32 cellular contexts compared by ENCODE assay signal in the genomic region with DNA sequence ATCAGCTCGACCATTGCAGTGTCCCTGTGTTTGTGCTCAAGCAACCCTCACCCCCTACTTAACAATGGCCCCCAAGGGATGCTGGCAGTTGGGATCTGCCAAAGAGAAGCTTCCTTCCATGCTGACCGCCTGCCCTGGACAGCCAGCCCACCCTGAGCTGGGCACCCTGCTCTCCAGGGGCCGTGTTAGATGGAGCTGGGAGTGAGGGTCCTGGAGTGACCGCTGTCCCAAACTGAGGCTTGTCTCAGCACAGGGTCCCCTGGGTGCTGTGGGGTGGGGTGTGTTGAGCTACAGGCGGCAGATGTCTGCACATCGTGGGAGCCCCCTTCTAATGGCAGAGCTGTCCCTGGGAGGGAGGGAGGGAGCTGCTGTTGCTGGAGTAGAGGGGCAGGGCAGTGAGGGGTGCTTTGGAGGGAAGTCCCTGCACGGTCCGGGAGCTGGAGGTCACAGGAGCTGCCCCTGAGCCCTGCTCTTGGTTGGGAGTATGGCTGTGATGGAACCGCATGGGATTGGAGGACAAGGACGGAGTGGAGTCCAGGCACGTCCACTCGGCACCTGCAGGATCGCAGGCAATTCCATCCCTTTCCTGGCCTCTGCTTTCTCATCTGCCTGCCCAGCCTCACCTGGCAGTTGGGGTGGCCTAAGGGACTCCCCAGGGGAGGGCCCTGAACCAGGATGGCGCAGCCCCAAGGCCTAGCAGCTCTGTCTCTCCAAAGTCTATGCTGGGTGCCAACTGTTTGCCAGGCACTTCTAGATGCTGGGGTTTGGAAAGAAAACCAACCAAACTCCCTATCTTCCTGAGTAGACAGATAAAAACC.
"Had no signal": no experiment of that assay in that cellular context is flagged by ENCODE, and none has a peak within 500 bp of the region (broad histone marks: within the 10 kb centered on the region; RNA-seq: fewer than 3 reads in every experiment).

No MANE protein-coding gene starts in this region.

- ATAC-seq: activated CD8-positive, alpha-beta memory T cell treated with anti-CD3 and anti-CD28 coated beads, Interleukin-2, amount 10 ng/mL, durations not matched to agents 7 days and 5 days; activated CD8-positive, alpha-beta T cell treated with anti-CD3 and anti-CD28 coated beads, Interleukin-2, amount 10 ng/mL, durations not matched to agents 7 days and 5 days; activated T-cell treated with anti-CD3 and anti-CD28 coated beads, Interleukin-2, amount 50 U/mL, for 72 hours; foreskin keratinocyte; left lobe of liver; SK-N-SH treated with all-trans-retinoic acid at 6 μM for 48 hours; stimulated activated naive CD8-positive, alpha-beta T cell treated with anti-CD3 and anti-CD28 coated beads, Interleukin-15, Interleukin-2, amounts not matched to agents 100 U/mL and 50 U/mL, for 24 hours; T-helper 17 cell had no signal

- H3K4me1 ChIP-seq: esophagus muscularis mucosa, heart left ventricle, parathyroid adenoma, right atrium auricular region, testis, transverse colon, uterus had no signal

- H3K36me3 Mint-ChIP-seq: activated CD8-positive, alpha-beta memory T cell treated with anti-CD3 and anti-CD28 coated beads, Interleukin-2, amount 10 ng/mL, durations not matched to agents 7 days and 5 days; activated naive CD8-positive, alpha-beta T cell treated with anti-CD3 and anti-CD28 coated beads for 36 hours; immature natural killer cell had no signal

- H3K27me3 Mint-ChIP-seq: activated naive CD8-positive, alpha-beta T cell treated with anti-CD3 and anti-CD28 coated beads for 36 hours; T-helper 17 cell had no signal

- H3K4me3 Mint-ChIP-seq: activated CD8-positive, alpha-beta memory T cell treated with anti-CD3 and anti-CD28 coated beads, Interleukin-2, amount 10 ng/mL, durations not matched to agents 7 days and 5 days; activated CD8-positive, alpha-beta T cell treated with anti-CD3 and anti-CD28 coated beads, Interleukin-2, amount 10 ng/mL, durations not matched to agents 7 days and 5 days; activated naive CD4-positive, alpha-beta T cell treated with anti-CD3 and anti-CD28 coated beads for 36 hours; activated naive CD8-positive, alpha-beta T cell treated with anti-CD3 and anti-CD28 coated beads for 36 hours; activated T-cell treated with anti-CD3 and anti-CD28 coated beads, Interleukin-2, amount 50 U/mL, for 72 hours; immature natural killer cell; neural crest cell; T-helper 17 cell had no signal

- DNase-seq: activated CD4-positive, alpha-beta T cell treated with anti-CD3 and anti-CD28 coated beads for 1 hour; activated CD4-positive, alpha-beta T cell treated with anti-CD3 and anti-CD28 coated beads, Interleukin-2, amount 50 U/mL, for 1 hour; activated CD8-positive, alpha-beta memory T cell treated with anti-CD3 and anti-CD28 coated beads, Interleukin-2, amount 10 ng/mL, durations not matched to agents 7 days and 5 days; activated CD8-positive, alpha-beta T cell treated with anti-CD3 and anti-CD28 coated beads, Interleukin-2, amount 10 ng/mL, durations not matched to agents 7 days and 5 days; activated naive CD4-positive, alpha-beta T cell treated with anti-CD3 and anti-CD28 coated beads for 36 hours; activated naive CD8-positive, alpha-beta T cell treated with anti-CD3 and anti-CD28 coated beads for 36 hours; activated T-cell treated with anti-CD3 and anti-CD28 coated beads, Interleukin-2, amount 50 U/mL, for 72 hours; amniotic stem cell; brain microvascular endothelial cell; caudate nucleus; foreskin keratinocyte; heart left ventricle; hypothalamus; immature natural killer cell; kidney glomerular epithelial cell; mesendoderm; occipital lobe; stimulated activated CD4-positive, alpha-beta T cell treated with anti-CD3 and anti-CD28 coated beads, Interleukin-4, amount 100 ng/mL, for 1 hour; stimulated activated naive CD8-positive, alpha-beta T cell treated with anti-CD3 and anti-CD28 coated beads, Interleukin-15, Interleukin-2, amounts not matched to agents 100 U/mL and 50 U/mL, for 24 hours; T-helper 17 cell; T1000; testis; transverse colon; uterus; WERI-Rb-1 had no signal

- H3K9me3 ChIP-seq: testis, uterus had no signal

- H3K4me1 Mint-ChIP-seq: activated CD8-positive, alpha-beta memory T cell treated with anti-CD3 and anti-CD28 coated beads, Interleukin-2, amount 10 ng/mL, durations not matched to agents 7 days and 5 days; activated naive CD8-positive, alpha-beta T cell treated with anti-CD3 and anti-CD28 coated beads for 36 hours; immature natural killer cell; neural crest cell; T-helper 17 cell had no signal

- H3K27ac Mint-ChIP-seq: activated CD8-positive, alpha-beta memory T cell treated with anti-CD3 and anti-CD28 coated beads, Interleukin-2, amount 10 ng/mL, durations not matched to agents 7 days and 5 days; activated CD8-positive, alpha-beta T cell treated with anti-CD3 and anti-CD28 coated beads, Interleukin-2, amount 10 ng/mL, durations not matched to agents 7 days and 5 days; activated naive CD4-positive, alpha-beta T cell treated with anti-CD3 and anti-CD28 coated beads for 36 hours; activated naive CD8-positive, alpha-beta T cell treated with anti-CD3 and anti-CD28 coated beads for 36 hours; activated T-cell treated with anti-CD3 and anti-CD28 coated beads, Interleukin-2, amount 50 U/mL, for 72 hours; immature natural killer cell; T-helper 17 cell had no signal

- H3K27me3 ChIP-seq: brain microvascular endothelial cell, esophagus muscularis mucosa, foreskin keratinocyte, heart left ventricle, right atrium auricular region, testis, transverse colon, uterus had no signal

- H3K36me3 ChIP-seq: brain microvascular endothelial cell, heart left ventricle, right atrium auricular region, transverse colon, uterus had no signal

- H3K27ac ChIP-seq: brain microvascular endothelial cell, esophagus muscularis mucosa, foreskin keratinocyte, heart left ventricle, parathyroid adenoma, right atrium auricular region, testis, transverse colon, uterus, WERI-Rb-1 had no signal

- H3K4me3 ChIP-seq: esophagus muscularis mucosa, heart left ventricle, lung, right atrium auricular region, testis, transverse colon, uterus had no signal

- H3K9me3 Mint-ChIP-seq: immature natural killer cell had no signal
